ENCODE assay signal across 2 cellular contexts in the genomic region with DNA sequence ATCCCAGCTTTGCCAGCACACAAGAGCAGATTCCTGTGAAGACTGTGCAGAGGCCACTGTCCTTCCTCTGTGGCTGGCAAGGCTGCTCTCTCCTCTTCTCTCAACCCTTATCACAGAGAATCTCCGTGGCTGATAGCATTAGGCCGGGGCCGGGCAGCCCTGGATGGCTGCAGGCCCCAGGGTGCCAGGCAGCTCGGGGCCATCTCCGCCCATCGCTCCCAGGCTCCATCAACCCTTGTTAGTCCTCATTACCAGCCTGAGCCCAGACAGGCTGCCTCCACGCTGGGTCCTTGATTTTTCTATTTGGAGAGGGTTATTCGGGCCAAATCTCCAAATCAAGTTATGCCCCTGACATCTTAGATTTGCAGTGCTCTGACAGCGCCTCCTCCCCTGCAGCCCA.
TF ChIP-seq lines count a peak whose summit lies in the region.

No MANE protein-coding gene starts in this region.

TF ChIP-seq in SK-N-SH, 30 proteins besides CTCF, POLR2A, EP300 and RAD21 (continued from another document):
- TF ChIP-seq, protein P1, sequence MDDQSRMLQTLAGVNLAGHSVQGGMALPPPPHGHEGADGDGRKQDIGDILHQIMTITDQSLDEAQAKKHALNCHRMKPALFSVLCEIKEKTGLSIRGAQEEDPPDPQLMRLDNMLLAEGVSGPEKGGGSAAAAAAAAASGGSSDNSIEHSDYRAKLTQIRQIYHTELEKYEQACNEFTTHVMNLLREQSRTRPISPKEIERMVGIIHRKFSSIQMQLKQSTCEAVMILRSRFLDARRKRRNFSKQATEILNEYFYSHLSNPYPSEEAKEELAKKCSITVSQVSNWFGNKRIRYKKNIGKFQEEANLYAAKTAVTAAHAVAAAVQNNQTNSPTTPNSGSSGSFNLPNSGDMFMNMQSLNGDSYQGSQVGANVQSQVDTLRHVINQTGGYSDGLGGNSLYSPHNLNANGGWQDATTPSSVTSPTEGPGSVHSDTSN (IDR thresholded peaks at IDR 0.05) = no peak
TF ChIP-seq in SK-N-SH: peak in this region for 2.

TF ChIP-seq in SK-N-SH treated with all-trans-retinoic acid at 6 μM for 48 hours, 23 proteins besides CTCF, POLR2A, EP300 and RAD21 (continued from another document):
- TF ChIP-seq TSHZ2 (CRISPR knock-in tag; IDR thresholded peaks at IDR 0.05) (no peak), CSDC2 (CRISPR knock-in tag; IDR thresholded peaks at IDR 0.05) (no peak)
